Comparison of ENCODE assay signal across 8 cellular contexts in the genomic region with DNA sequence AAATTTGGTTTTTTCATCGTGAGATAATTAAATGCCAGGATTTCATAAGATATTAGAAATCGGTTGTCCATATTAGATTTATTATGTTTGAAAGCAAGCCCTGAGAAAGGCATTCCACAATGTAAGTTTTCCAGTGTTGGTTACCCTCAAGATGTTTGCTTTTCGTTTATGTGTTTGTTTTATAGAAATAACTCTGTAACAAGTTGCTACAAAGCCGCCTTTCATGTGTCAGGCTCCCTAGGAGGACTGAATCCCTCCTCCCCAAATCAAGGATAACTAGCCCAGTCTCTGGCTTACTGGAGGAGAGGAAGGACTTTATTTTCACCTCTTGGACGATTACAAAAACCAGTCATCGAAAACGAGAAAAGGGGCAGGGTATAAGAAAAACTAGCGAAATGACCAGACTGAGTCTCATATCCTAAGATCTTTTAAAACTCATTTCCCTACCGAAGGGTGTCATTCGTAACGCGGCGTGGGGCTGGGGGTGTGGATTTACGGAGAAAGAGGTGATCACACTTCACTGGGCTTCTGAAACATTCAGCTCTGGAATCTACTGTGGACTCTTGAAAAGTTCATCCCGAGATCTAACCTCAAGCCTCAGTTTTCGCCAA. TPM values are rescaled to one million over a fixed set of nuclear protein-coding genes. Genes with fewer than 3 reads are reported as not detected.
A peak's percentile ranks its signal among the peaks of the same experiment; 100 is the strongest.
DNase-seq lines count a peak whose midpoint lies in the region; ATAC-seq lines count a peak whose summit lies in the region.

No MANE protein-coding gene starts in this region.

- peak; percentile 4 for DNase-seq in A172 (ENCODE audit: low spot score)
- DNase-seq in activated naive CD8-positive, alpha-beta T cell treated with anti-CD3 and anti-CD28 coated beads for 36 hours, result peak; percentile 46
- no peak for DNase-seq in left colon
- DNase-seq in stimulated activated naive CD4-positive, alpha-beta T cell treated with Interleukin-2 at 50 U/mL for 16 hours (lab: John Stamatoyannopoulos, UW), result peak; percentile 46
- DNase-seq in SK-N-DZ (ENCODE audit: low spot score), result no peak
- DNase-seq in NCI-H1105 treated with DMSO at 0.1 percent for 48 hours (lab: John Stamatoyannopoulos, UW), result no peak

- H3K4me1 Mint-ChIP-seq in activated naive CD8-positive, alpha-beta T cell treated with anti-CD3 and anti-CD28 coated beads for 36 hours, result peaks cover 42% of the 10 kb centered on the region

- H3K9me3 Mint-ChIP-seq in activated naive CD8-positive, alpha-beta T cell treated with anti-CD3 and anti-CD28 coated beads for 36 hours, result no peaks in the 10 kb centered on the region

- peak overlapping the region; percentile 97 for H3K27ac Mint-ChIP-seq in activated naive CD8-positive, alpha-beta T cell treated with anti-CD3 and anti-CD28 coated beads for 36 hours

- peak; percentile 15 for ATAC-seq in GM18519 (IDR thresholded peaks at IDR 0.05; ENCODE audit: low FRiP score, unreplicated experiment)
- peak; percentile 10 for ATAC-seq in HG03378 (IDR thresholded peaks at IDR 0.05; ENCODE audit: unreplicated experiment)
- ATAC-seq in left colon, result peak; percentile 5

- intact Hi-C loops in left colon (cut with DNase I, micrococcal nuclease), result no loop called here

- H3K36me3 Mint-ChIP-seq in activated naive CD8-positive, alpha-beta T cell treated with anti-CD3 and anti-CD28 coated beads for 36 hours, result peaks cover 12% of the 10 kb centered on the region

- no peaks in the 10 kb centered on the region for H3K27me3 Mint-ChIP-seq in activated naive CD8-positive, alpha-beta T cell treated with anti-CD3 and anti-CD28 coated beads for 36 hours

- H3K4me3 Mint-ChIP-seq in activated naive CD8-positive, alpha-beta T cell treated with anti-CD3 and anti-CD28 coated beads for 36 hours, result peak overlapping the region; percentile 98

RNA-seq across cellular contexts. Expression of gene PEX13, which starts 1.0 kb away (rescaled TPM):
- 61.3 and 82.4 TPM in 2 replicates for total RNA-seq in A172 (2014; rRNA removed; shearing (Covaris generic))
- total RNA-seq in activated naive CD8-positive, alpha-beta T cell treated with anti-CD3 and anti-CD28 coated beads for 36 hours, result 10 to 100 TPM; 18.5 to 20.0 TPM
- total RNA-seq in left colon, result 10 to 100 TPM; 30.1 to 33.3 TPM
- polyA plus RNA-seq in SK-N-DZ (2014; cell fraction: cytosol; rRNA removed), result 39.6 and 43.1 TPM in 2 replicates
- polyA plus RNA-seq in SK-N-DZ (2014; cell fraction: nucleus; rRNA removed), result 27.0 and 27.1 TPM in 2 replicates

RNA-seq across cellular contexts. Expression of gene PUS10, which starts 1.6 kb away (rescaled TPM):
- total RNA-seq in A172 (2014; rRNA removed; shearing (Covaris generic)), result 5.0 and 7.5 TPM in 2 replicates
- total RNA-seq in activated naive CD8-positive, alpha-beta T cell treated with anti-CD3 and anti-CD28 coated beads for 36 hours, result 1 to 10 TPM; 9.5 to 9.7 TPM
- total RNA-seq in left colon, result 10 to 100 TPM in 1 of 2 donors, 1 to 10 TPM in 1; 9.1 to 11.2 TPM
- 6.1 and 10.5 TPM in 2 replicates for polyA plus RNA-seq in SK-N-DZ (2014; cell fraction: cytosol; rRNA removed)
- 4.3 and 5.2 TPM in 2 replicates for polyA plus RNA-seq in SK-N-DZ (2014; cell fraction: nucleus; rRNA removed)

RNA-seq across cellular contexts. Expression of gene SANBR, which starts 49.2 kb away (rescaled TPM):
- total RNA-seq in A172 (2014; rRNA removed; shearing (Covaris generic)), result 22.8 and 26.7 TPM in 2 replicates
- 1 to 10 TPM; 1.7 TPM for total RNA-seq in activated naive CD8-positive, alpha-beta T cell treated with anti-CD3 and anti-CD28 coated beads for 36 hours
- 10 to 100 TPM; 11.4 to 14.4 TPM for total RNA-seq in left colon
- polyA plus RNA-seq in SK-N-DZ (2014; cell fraction: cytosol; rRNA removed), result 12.9 and 13.6 TPM in 2 replicates
- 17.5 and 25.1 TPM in 2 replicates for polyA plus RNA-seq in SK-N-DZ (2014; cell fraction: nucleus; rRNA removed)

Comparison
In these comparisons a context has a peak if more than half of its experiments do, and no peak if none do; other contexts are left out.
1. DNase-seq: peak in A172 (single experiment), activated naive CD8-positive, alpha-beta T cell treated with anti-CD3 and anti-CD28 coated beads for 36 hours (single experiment) and stimulated activated naive CD4-positive, alpha-beta T cell treated with Interleukin-2 at 50 U/mL for 16 hours (single experiment); none in left colon (0 of 2), SK-N-DZ (single experiment) and NCI-H1105 treated with DMSO at 0.1 percent for 48 hours (single experiment).
2. Peak in every context shown above with its lines, with median percentiles within 50 percentile points of each other: ATAC-seq.